In genomic region chr3:34131091-34131490, GRCh38 we compare ENCODE assay signal across 22 cellular contexts.
"Had no signal": no experiment of that assay in that cellular context is flagged by ENCODE, and none has a peak within 500 bp of the region (broad histone marks: within the 10 kb centered on the region; RNA-seq: fewer than 3 reads in every experiment).

No MANE protein-coding gene starts in this region.

- H3K27ac Mint-ChIP-seq: natural killer cell; progenitor cell of endocrine pancreas; stimulated activated effector memory CD8-positive, alpha-beta T cell treated with anti-CD3 and anti-CD28 coated beads, Interleukin-12 subunit alpha, Interleukin-12 subunit beta, amount 100 ng/mL, for 72 hours; stimulated activated naive CD8-positive, alpha-beta T cell treated with anti-CD3 and anti-CD28 coated beads, Interleukin-15, Interleukin-2, amounts not matched to agents 100 ng/mL and 50 ng/mL, for 24 hours had no signal

- H3K9me3 ChIP-seq: ovary, right atrium auricular region, tibial artery, upper lobe of right lung had no signal

- H3K4me1 ChIP-seq: left ventricle myocardium inferior, spleen, suprapubic skin, uterus had no signal

- H2AFZ ChIP-seq: hepatocyte had no signal

- H3K9me3 Mint-ChIP-seq: stimulated activated effector memory CD8-positive, alpha-beta T cell treated with anti-CD3 and anti-CD28 coated beads, Interleukin-12 subunit alpha, Interleukin-12 subunit beta, amount 100 ng/mL, for 72 hours had no signal

- H3K27ac ChIP-seq: heart right ventricle, hepatocyte, left ventricle myocardium inferior, ovary, right atrium auricular region, skin epidermis, spleen, suprapubic skin, thoracic aorta, tibial artery, upper lobe of right lung, uterus had no signal

- H3K27me3 Mint-ChIP-seq: naive B cell; progenitor cell of endocrine pancreas; stimulated activated naive CD8-positive, alpha-beta T cell treated with anti-CD3 and anti-CD28 coated beads, Interleukin-15, Interleukin-2, amounts not matched to agents 100 ng/mL and 50 ng/mL, for 24 hours had no signal

- H3K36me3 ChIP-seq: heart right ventricle, left ventricle myocardium inferior, ovary, right atrium auricular region, spleen, suprapubic skin, thoracic aorta, tibial artery, upper lobe of right lung, uterus had no signal

- H3K79me2 ChIP-seq: hepatocyte had no signal

- H3K4me1 Mint-ChIP-seq: naive B cell; natural killer cell; nephron progenitor cell; stimulated activated effector memory CD8-positive, alpha-beta T cell treated with anti-CD3 and anti-CD28 coated beads, Interleukin-12 subunit alpha, Interleukin-12 subunit beta, amount 100 ng/mL, for 72 hours had no signal

- DNase-seq: heart right ventricle; islet precursor cell; left ventricle myocardium inferior; naive B cell; natural killer cell; nephron progenitor cell; ovary; spleen; stimulated activated CD4-positive, alpha-beta T cell treated with anti-CD3 and anti-CD28 coated beads, Interleukin-4, amount 100 ng/mL, for 24 hours; stimulated activated naive CD4-positive, alpha-beta T cell; tibial artery; upper lobe of right lung; uterus had no signal

- H3K4me3 Mint-ChIP-seq: naive B cell; natural killer cell; nephron progenitor cell; stimulated activated effector memory CD8-positive, alpha-beta T cell treated with anti-CD3 and anti-CD28 coated beads, Interleukin-12 subunit alpha, Interleukin-12 subunit beta, amount 100 ng/mL, for 72 hours; stimulated activated naive CD8-positive, alpha-beta T cell treated with anti-CD3 and anti-CD28 coated beads, Interleukin-15, Interleukin-2, amounts not matched to agents 100 ng/mL and 50 ng/mL, for 24 hours had no signal

- H3K36me3 Mint-ChIP-seq: naive B cell; natural killer cell; stimulated activated effector memory CD8-positive, alpha-beta T cell treated with anti-CD3 and anti-CD28 coated beads, Interleukin-12 subunit alpha, Interleukin-12 subunit beta, amount 100 ng/mL, for 72 hours had no signal

- H3K4me3 ChIP-seq: heart right ventricle, hepatocyte, left ventricle myocardium inferior, lung, ovary, right atrium auricular region, skin epidermis, spleen, suprapubic skin, thoracic aorta, tibial artery, upper lobe of right lung, uterus had no signal

- H3K27me3 ChIP-seq: heart right ventricle, hepatocyte, ovary, right atrium auricular region, spleen, suprapubic skin, tibial artery, upper lobe of right lung, uterus had no signal

- ATAC-seq: natural killer cell; stimulated activated effector memory CD8-positive, alpha-beta T cell treated with anti-CD3 and anti-CD28 coated beads, Interleukin-12 subunit alpha, Interleukin-12 subunit beta, amount 100 ng/mL, for 72 hours; upper lobe of right lung had no signal
